In genomic region chr6:131937703-131938631, GRCh38 we compare ENCODE assay signal across 9 cellular contexts. TPM values are rescaled to one million over a fixed set of nuclear protein-coding genes. Genes with fewer than 3 reads are reported as not detected.
DNase-seq lines count a peak whose midpoint lies in the region; ATAC-seq, FAIRE-seq and TF ChIP-seq lines count a peak whose summit lies in the region.
"Had no signal": no experiment of that assay in that cellular context is flagged by ENCODE, and none has a peak within 500 bp of the region (broad histone marks: within the 10 kb centered on the region; RNA-seq: fewer than 3 reads in every experiment).

No MANE protein-coding gene starts in this region.

- H3K27ac Mint-ChIP-seq in activated T-helper 1 cell treated with anti-CD3 and anti-CD28 coated beads, Interleukin-12 subunit alpha, Interleukin-12 subunit beta, Interleukin-2, Interleukin-4 antibody, amounts not matched to agents 30 ng/mL and 10 ng/mL and 1 ng/mL, durations not matched to agents 14 hours and 24 hours and 36 hours = no peak overlapping the region

- no peaks in the 10 kb centered on the region for H3K9me3 Mint-ChIP-seq in activated T-helper 1 cell treated with anti-CD3 and anti-CD28 coated beads, Interleukin-12 subunit alpha, Interleukin-12 subunit beta, Interleukin-2, Interleukin-4 antibody, amounts not matched to agents 30 ng/mL and 10 ng/mL and 1 ng/mL, durations not matched to agents 14 hours and 24 hours and 36 hours

- no peak for ATAC-seq in GM18861 (IDR thresholded peaks at IDR 0.05; ENCODE audit: unreplicated experiment)

- peak overlapping the region; percentile 32; the same call in 1 of the 2 replicates for H3K4me3 ChIP-seq in SK-N-MC
- H3K4me3 ChIP-seq in foreskin fibroblast (ENCODE audit: low read depth in 1 of 2, low read length in 2 of 2) = no peak overlapping the region
- H3K4me3 ChIP-seq: cardiac muscle cell had no signal

- H3K4me3 Mint-ChIP-seq in activated T-helper 1 cell treated with anti-CD3 and anti-CD28 coated beads, Interleukin-12 subunit alpha, Interleukin-12 subunit beta, Interleukin-2, Interleukin-4 antibody, amounts not matched to agents 30 ng/mL and 10 ng/mL and 1 ng/mL, durations not matched to agents 14 hours and 24 hours and 36 hours = no peak overlapping the region

- FAIRE-seq in HTR-8/SVneo (lab: Jason Lieb, UNC) = peak; percentile 89

- H3K36me3 ChIP-seq in SK-N-MC (ENCODE audit: insufficient read depth, low read length) = no peaks in the 10 kb centered on the region
- H3K36me3 ChIP-seq: cardiac muscle cell had no signal

- TF ChIP-seq CTCF in foreskin fibroblast (IDR thresholded peaks at IDR 0.05; ENCODE audit: low read depth, low read length) = no peak

- H3K36me3 Mint-ChIP-seq in activated T-helper 1 cell treated with anti-CD3 and anti-CD28 coated beads, Interleukin-12 subunit alpha, Interleukin-12 subunit beta, Interleukin-2, Interleukin-4 antibody, amounts not matched to agents 30 ng/mL and 10 ng/mL and 1 ng/mL, durations not matched to agents 14 hours and 24 hours and 36 hours (ENCODE audit: low read depth) = no peaks in the 10 kb centered on the region

- peak; percentile 69 for DNase-seq in HTR-8/SVneo (ENCODE audit: insufficient read length, low spot score)
- DNase-seq in SK-N-MC (ENCODE audit: low read depth, low spot score) = peak; percentile 84
- peak; percentile 39 to 76 for DNase-seq in foreskin fibroblast
- DNase-seq in smooth muscle cell of the brain vasculature (ENCODE audit: low read depth, low spot score) = peak; percentile 82
- DNase-seq in activated CD4-positive, CD25-positive, alpha-beta regulatory T cell (lab: John Stamatoyannopoulos, UW) = no peak
- DNase-seq in activated T-helper 1 cell treated with anti-CD3 and anti-CD28 coated beads, Interleukin-12 subunit alpha, Interleukin-12 subunit beta, Interleukin-2, Interleukin-4 antibody, amounts not matched to agents 30 ng/mL and 10 ng/mL and 1 ng/mL, durations not matched to agents 14 hours and 24 hours and 36 hours (ENCODE audit: low spot score) = no peak
- DNase-seq: NCI-H2029 treated with DMSO at 0.1 percent for 48 hours had no signal

- no peaks in the 10 kb centered on the region for H3K9me3 ChIP-seq in SK-N-MC (ENCODE audit: low read depth, low read length)

- no peak overlapping the region for H3K9ac ChIP-seq in SK-N-MC (ENCODE audit: insufficient read length)

- no peak overlapping the region for H3K27ac ChIP-seq in SK-N-MC
- H3K27ac ChIP-seq: cardiac muscle cell had no signal

- H3K27me3 Mint-ChIP-seq in activated T-helper 1 cell treated with anti-CD3 and anti-CD28 coated beads, Interleukin-12 subunit alpha, Interleukin-12 subunit beta, Interleukin-2, Interleukin-4 antibody, amounts not matched to agents 30 ng/mL and 10 ng/mL and 1 ng/mL, durations not matched to agents 14 hours and 24 hours and 36 hours (ENCODE audit: insufficient read depth) = peaks cover 10% of the 10 kb centered on the region

- H3K4me1 Mint-ChIP-seq in activated T-helper 1 cell treated with anti-CD3 and anti-CD28 coated beads, Interleukin-12 subunit alpha, Interleukin-12 subunit beta, Interleukin-2, Interleukin-4 antibody, amounts not matched to agents 30 ng/mL and 10 ng/mL and 1 ng/mL, durations not matched to agents 14 hours and 24 hours and 36 hours (ENCODE audit: low read depth) = no peaks in the 10 kb centered on the region

- intact Hi-C loops in activated T-helper 1 cell treated with anti-CD3 and anti-CD28 coated beads, Interleukin-12 subunit alpha, Interleukin-12 subunit beta, Interleukin-2, Interleukin-4 antibody, amounts not matched to agents 30 ng/mL and 10 ng/mL and 1 ng/mL, durations not matched to agents 14 hours and 24 hours and 36 hours (cut with micrococcal nuclease) = no loop called here

RNA-seq across cellular contexts. Expression of gene CCN2, which starts 13.2 kb away (rescaled TPM):
- not detected in 2 replicates for total RNA-seq in activated T-helper 1 cell treated with anti-CD3 and anti-CD28 coated beads, Interleukin-12 subunit alpha, Interleukin-12 subunit beta, Interleukin-2, Interleukin-4 antibody, amounts not matched to agents 30 ng/mL and 10 ng/mL and 1 ng/mL, durations not matched to agents 14 hours and 24 hours and 36 hours

Comparison
In these comparisons a context has a peak if more than half of its experiments do, and no peak if none do; other contexts are left out.
1. DNase-seq: peak in HTR-8/SVneo (single experiment), SK-N-MC (single experiment), foreskin fibroblast (2 of 2) and smooth muscle cell of the brain vasculature (single experiment); none in activated CD4-positive, CD25-positive, alpha-beta regulatory T cell (0 of 4) and activated T-helper 1 cell treated with anti-CD3 and anti-CD28 coated beads, Interleukin-12 subunit alpha, Interleukin-12 subunit beta, Interleukin-2, Interleukin-4 antibody, amounts not matched to agents 30 ng/mL and 10 ng/mL and 1 ng/mL, durations not matched to agents 14 hours and 24 hours and 36 hours (single experiment).